Comparison of ENCODE assay signal across 8 cellular contexts in the genomic region with DNA sequence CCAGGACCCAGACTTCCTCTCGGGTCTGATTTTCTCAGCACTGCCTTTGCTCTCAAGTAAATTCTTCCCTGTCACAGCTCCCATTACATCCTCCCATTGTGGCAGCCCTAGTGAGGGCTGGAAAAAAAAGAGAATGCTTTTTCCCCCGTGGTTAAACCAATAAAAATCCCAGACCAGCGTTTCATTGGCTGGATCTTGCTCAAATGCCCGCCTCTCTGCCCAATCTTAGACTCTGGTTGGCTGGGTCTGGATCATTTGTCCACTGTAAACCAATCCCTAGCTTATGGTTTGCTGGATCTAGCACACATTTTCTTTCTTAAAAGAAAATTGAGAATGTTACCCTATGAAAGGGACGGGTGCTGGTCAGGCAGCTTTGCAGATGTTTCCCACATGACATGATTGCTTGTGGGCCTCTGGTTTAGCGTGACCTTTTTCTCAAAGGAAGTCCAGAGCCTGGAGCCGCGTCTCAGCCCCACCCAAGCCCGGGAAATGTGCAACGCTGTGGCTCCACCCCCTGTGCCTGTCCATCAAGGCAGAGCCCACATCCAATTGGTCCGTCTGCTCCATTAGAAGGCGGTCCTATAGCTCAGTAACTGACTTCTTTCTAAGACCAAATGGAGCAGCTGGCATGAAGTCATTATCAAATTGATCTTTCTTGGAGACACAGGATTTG. TPM values are rescaled to one million over a fixed set of nuclear protein-coding genes. Genes with fewer than 3 reads are reported as not detected.
DNase-seq lines count a peak whose midpoint lies in the region; ATAC-seq and TF ChIP-seq lines count a peak whose summit lies in the region.

No MANE protein-coding gene starts in this region.

- no peak overlapping the region for H3K4me2 ChIP-seq in DND-41 (ENCODE audit: insufficient read depth, low read length)
- no peak overlapping the region for H3K4me2 ChIP-seq in IMR-90 (ENCODE audit: low read depth, low read length)

- 40% methylated on average over 5 of the region's 12 CpGs; no CpG with 5 or more reads in 1 of the 2 experiments for WGBS in IMR-90 (ENCODE audit: extremely low coverage in 2 of 2, insufficient read length in 1 of 2), 2 experiments

- peaks cover 33% of the 10 kb centered on the region for H3K27me3 Mint-ChIP-seq in T-helper 2 cell treated with Interferon-gamma antibody and Interleukin-4, amounts not matched to agents 5 μg/mL and 100 μg/mL, for 36 hours (ENCODE audit: low read depth)

- no peak overlapping the region for H3K18ac ChIP-seq in IMR-90 (ENCODE audit: low read depth, low read length)

- H3K4me3 Mint-ChIP-seq in T-helper 2 cell treated with Interferon-gamma antibody and Interleukin-4, amounts not matched to agents 5 μg/mL and 100 μg/mL, for 36 hours, result no peak overlapping the region

- no peak overlapping the region for H2BK15ac ChIP-seq in IMR-90 (ENCODE audit: low read depth, low read length)

- H3K27ac ChIP-seq in DND-41 (ENCODE audit: low read length) (no peak overlapping the region), IMR-90 (ENCODE audit: insufficient read depth, low read length) (no peak overlapping the region)

- no peak overlapping the region for H2AK5ac ChIP-seq in IMR-90 (ENCODE audit: low read depth, low read length)

- no peak overlapping the region for H4K8ac ChIP-seq in IMR-90 (ENCODE audit: low read depth in 2 of 2, low read length in 2 of 2)

- ATAC-seq in DND-41 (ENCODE audit: insufficient read depth, low read depth) (peak; percentile 80), IMR-90 (ENCODE audit: low read depth) (peak; percentile 93), GM21528 (IDR thresholded peaks at IDR 0.05; ENCODE audit: low FRiP score, unreplicated experiment) (no peak)

- no peak overlapping the region for H2BK20ac ChIP-seq in IMR-90 (ENCODE audit: low read depth, low read length)

- CTCF ChIA-PET in IMR-90 (lab: Yijun Ruan, JAX), result no interaction called here

- H3K4me3 ChIP-seq in DND-41 (ENCODE audit: low read depth in 1 of 2, low read length in 2 of 2) (no peak overlapping the region), IMR-90 (ENCODE audit: insufficient read depth, low read depth, low read length) (no peak overlapping the region)

- intact Hi-C loops in IMR-90 (cut with micrococcal nuclease), result no loop called here

- H3K23ac ChIP-seq in IMR-90 (ENCODE audit: low read depth, low read length), result no peak overlapping the region

- H4K20me1 ChIP-seq in DND-41 (ENCODE audit: insufficient read depth, low read length) (no peaks in the 10 kb centered on the region), IMR-90 (ENCODE audit: insufficient read depth, low read length) (no peaks in the 10 kb centered on the region)

- H3K9me3 Mint-ChIP-seq in T-helper 2 cell treated with Interferon-gamma antibody and Interleukin-4, amounts not matched to agents 5 μg/mL and 100 μg/mL, for 36 hours, result peaks cover 4% of the 10 kb centered on the region

- dilution Hi-C loops in IMR-90 (cut with HindIII; ENCODE audit: low sequenced_read_pairs, unreplicated experiment), result no loop called here

- H3K56ac ChIP-seq in IMR-90 (ENCODE audit: extremely low read depth, insufficient read depth, low read length), result no peak overlapping the region

- H3K27me3 ChIP-seq in DND-41 (ENCODE audit: insufficient read depth, low read length, poor library complexity) (no peaks in the 10 kb centered on the region), IMR-90 (ENCODE audit: control insufficient read depth, insufficient read depth, low read length) (peaks cover 36% of the 10 kb centered on the region)

- BruUV-seq in IMR-90 (replicated peaks; lab: Mats Ljungman, UMichigan), result no TSS peak

- peaks cover 25% of the 10 kb centered on the region for H3K4me1 Mint-ChIP-seq in T-helper 2 cell treated with Interferon-gamma antibody and Interleukin-4, amounts not matched to agents 5 μg/mL and 100 μg/mL, for 36 hours (ENCODE audit: low read depth)

- H3K9ac ChIP-seq in DND-41 (ENCODE audit: low read depth, low read length) (no peak overlapping the region), IMR-90 (ENCODE audit: low read depth, low read length) (no peak overlapping the region)

- H4K91ac ChIP-seq in IMR-90 (ENCODE audit: insufficient read depth, low read depth, low read length), result no peak overlapping the region

- TF ChIP-seq CTCF in DND-41 (IDR thresholded peaks at IDR 0.05; ENCODE audit: borderline replicate concordance, extremely low read depth, low read length, poor library complexity, severe bottlenecking) (no peak), IMR-90 (conservative IDR thresholded peaks at IDR 0.05; ENCODE audit: low read depth, low read length) (no peak)

- no peak overlapping the region for H4K5ac ChIP-seq in IMR-90 (ENCODE audit: low read depth, low read length)

- no peak overlapping the region for H3K14ac ChIP-seq in IMR-90 (replicated peaks; ENCODE audit: low read depth, low read length)

- H3K4me1 ChIP-seq in DND-41 (ENCODE audit: insufficient read depth, low read length) (peaks cover 18% of the 10 kb centered on the region), IMR-90 (ENCODE audit: control insufficient read depth, insufficient read depth, low read length) (no peaks in the 10 kb centered on the region)

- no peak for TF ChIP-seq POLR2A in IMR-90 (IDR thresholded peaks at IDR 0.05; ENCODE audit: low read depth, low read length)

- H3K9me3 ChIP-seq in DND-41 (ENCODE audit: insufficient read depth, low read length, severe bottlenecking) (no peaks in the 10 kb centered on the region), IMR-90 (ENCODE audit: control insufficient read depth, insufficient read depth, low read length) (peaks cover 4% of the 10 kb centered on the region; the same call in 1 of the 2 replicates)

- H2BK120ac ChIP-seq in IMR-90 (ENCODE audit: low read depth, low read length), result no peak overlapping the region

- H3K79me1 ChIP-seq in IMR-90 (ENCODE audit: low read depth in 1 of 2, low read length in 2 of 2), result no peaks in the 10 kb centered on the region

- no peak overlapping the region for H2AFZ ChIP-seq in DND-41 (ENCODE audit: low read depth, low read length)
- H2AFZ ChIP-seq in IMR-90 (replicated peaks; ENCODE audit: low read length, poor library complexity), result peak overlapping the region; percentile 76

- in situ Hi-C loops in IMR-90 (cut with MboI; ENCODE audit: low sequenced_read_pairs), result no loop called here

- no peaks in the 10 kb centered on the region for H3K79me2 ChIP-seq in DND-41 (ENCODE audit: insufficient read depth, low read length)

- POLR2A ChIA-PET in IMR-90 (lab: Charles Lee; ENCODE audit: unreplicated experiment), result no interaction called here

- H3K36me3 ChIP-seq in DND-41 (ENCODE audit: insufficient read depth, low read length) (no peaks in the 10 kb centered on the region), IMR-90 (ENCODE audit: control insufficient read depth, insufficient read depth, low read length) (no peaks in the 10 kb centered on the region)

- H3K27ac Mint-ChIP-seq in T-helper 2 cell treated with Interferon-gamma antibody and Interleukin-4, amounts not matched to agents 5 μg/mL and 100 μg/mL, for 36 hours, result no peak overlapping the region

- H2BK5ac ChIP-seq in IMR-90 (ENCODE audit: low read depth, low read length, poor library complexity, severe bottlenecking), result no peak overlapping the region

- DNase-seq in DND-41, result peak; percentile 70
- DNase-seq in IMR-90, result peak; percentile 45
- peak; percentile 86 for DNase-seq in RKO (ENCODE audit: low spot score)
- DNase-seq in dedifferentiated amniotic fluid mesenchymal stem cell (ENCODE audit: extremely low spot score), result peak; percentile 74
- DNase-seq in medulla oblongata (ENCODE audit: extremely low spot score), result peak; percentile 6
- DNase-seq in globus pallidus (ENCODE audit: low spot score), result no peak
- DNase-seq in T-helper 2 cell treated with Interferon-gamma antibody and Interleukin-4, amounts not matched to agents 5 μg/mL and 100 μg/mL, for 36 hours (ENCODE audit: low spot score), result no peak

- no peak overlapping the region for H3K4ac ChIP-seq in IMR-90 (ENCODE audit: low read depth, low read length)

- TF ChIP-seq RAD21 in IMR-90 (IDR thresholded peaks at IDR 0.05; ENCODE audit: low read length), result no peak

- H3K36me3 Mint-ChIP-seq in T-helper 2 cell treated with Interferon-gamma antibody and Interleukin-4, amounts not matched to agents 5 μg/mL and 100 μg/mL, for 36 hours (ENCODE audit: low read depth), result no peaks in the 10 kb centered on the region

- no peaks in the 10 kb centered on the region for H3K9me1 ChIP-seq in IMR-90 (ENCODE audit: insufficient read depth, low read length)

- no peak overlapping the region for H2AK9ac ChIP-seq in IMR-90 (replicated peaks; ENCODE audit: low read depth, low read length, poor library complexity)

TF ChIP-seq in IMR-90, 13 proteins besides CTCF, POLR2A, EP300 and RAD21:
- no peak for TF ChIP-seq MAZ (IDR thresholded peaks at IDR 0.05; ENCODE audit: borderline replicate concordance, low read depth, low read length)
- TF ChIP-seq MXI1 (IDR thresholded peaks at IDR 0.05; ENCODE audit: borderline replicate concordance, low read depth, low read length), result no peak
- TF ChIP-seq MAFK (IDR thresholded peaks at IDR 0.05; ENCODE audit: low read depth, low read length), result no peak
- TF ChIP-seq RCOR1 (IDR thresholded peaks at IDR 0.05; ENCODE audit: insufficient replicate concordance, low read length), result no peak
TF ChIP-seq in IMR-90: peak in this region for 0.

RNA-seq across cellular contexts. Expression of a gene that starts 2.8 kb away (rescaled TPM):
- total RNA-seq in IMR-90 (2012; rRNA removed), result not detected in 2 replicates
- polyA plus RNA-seq in IMR-90 (2012; rRNA removed), result 0.15 TPM in 1 of 2 replicates, not detected in the other
- not detected in 2 replicates for polyA plus RNA-seq in IMR-90 (2012; cell fraction: cytosol; rRNA removed)
- polyA plus RNA-seq in IMR-90 (2012; cell fraction: nucleus; rRNA removed; ENCODE audit: low replicate concordance), result not detected in 2 replicates

RNA-seq across cellular contexts. Expression of a gene that starts 5.3 kb away (rescaled TPM):
- not detected in 2 replicates for total RNA-seq in IMR-90 (2012; rRNA removed)
- polyA plus RNA-seq in IMR-90 (2012; rRNA removed), result not detected in 2 replicates
- polyA plus RNA-seq in IMR-90 (2012; cell fraction: cytosol; rRNA removed), result not detected in 2 replicates
- not detected in 2 replicates for polyA plus RNA-seq in IMR-90 (2012; cell fraction: nucleus; rRNA removed; ENCODE audit: low replicate concordance)

RNA-seq across cellular contexts. Expression of a gene that starts 6.5 kb away (rescaled TPM):
- 54.7 and 73.0 TPM in 2 replicates for total RNA-seq in IMR-90 (2012; rRNA removed)
- polyA plus RNA-seq in IMR-90 (2012; rRNA removed), result 109 and 185 TPM in 2 replicates
- polyA plus RNA-seq in IMR-90 (2012; cell fraction: cytosol; rRNA removed), result 49.6 and 159 TPM in 2 replicates
- 34.9 and 73.1 TPM in 2 replicates for polyA plus RNA-seq in IMR-90 (2012; cell fraction: nucleus; rRNA removed; ENCODE audit: low replicate concordance)

RNA-seq across cellular contexts. Expression of a gene that starts 27.8 kb away (rescaled TPM):
- not detected in 2 replicates for total RNA-seq in IMR-90 (2012; rRNA removed)
- polyA plus RNA-seq in IMR-90 (2012; rRNA removed), result not detected in 2 replicates
- polyA plus RNA-seq in IMR-90 (2012; cell fraction: cytosol; rRNA removed), result not detected in 2 replicates
- not detected in 2 replicates for polyA plus RNA-seq in IMR-90 (2012; cell fraction: nucleus; rRNA removed; ENCODE audit: low replicate concordance)

RNA-seq across cellular contexts. Expression of a gene that starts 37.2 kb away (rescaled TPM):
- total RNA-seq in IMR-90 (2012; rRNA removed), result 3.9 and 8.6 TPM in 2 replicates
- 12.5 and 12.6 TPM in 2 replicates for polyA plus RNA-seq in IMR-90 (2012; rRNA removed)
- polyA plus RNA-seq in IMR-90 (2012; cell fraction: cytosol; rRNA removed), result 13.3 TPM in 2 replicates
- 63.8 and 80.0 TPM in 2 replicates for polyA plus RNA-seq in IMR-90 (2012; cell fraction: nucleus; rRNA removed; ENCODE audit: low replicate concordance)

Comparison
In these comparisons a context has a peak if more than half of its experiments do, and no peak if none do; other contexts are left out.
1. DNase-seq: peak in DND-41 (single experiment), IMR-90 (single experiment), RKO (single experiment), dedifferentiated amniotic fluid mesenchymal stem cell (single experiment) and medulla oblongata (single experiment); none in globus pallidus (single experiment) and T-helper 2 cell treated with Interferon-gamma antibody and Interleukin-4, amounts not matched to agents 5 μg/mL and 100 μg/mL, for 36 hours (single experiment).